8 cellular contexts compared by ENCODE assay signal in genomic region chr15:48645558-48646330, GRCh38. TPM values are rescaled to one million over a fixed set of nuclear protein-coding genes. Genes with fewer than 3 reads are reported as not detected.
DNase-seq lines count a peak whose midpoint lies in the region; ATAC-seq and TF ChIP-seq lines count a peak whose summit lies in the region.

FBN1 (minus strand) TSS chr15:48645709; CDS start chr15:48644769, 940 bp downstream.

- TF ChIP-seq POLR2A in vagina (IDR thresholded peaks at IDR 0.05), result peak in 1 of 2 donors; percentile 89

- H3K4me1 Mint-ChIP-seq in activated CD4-positive, alpha-beta memory T cell treated with anti-CD3 and anti-CD28 coated beads, Interleukin-2, amount 10 ng/mL, durations not matched to agents 7 days and 5 days, result peaks cover 5% of the 10 kb centered on the region
- peaks cover 0 to 8% (median 5%) of the 10 kb centered on the region in 7 donors for H3K4me1 Mint-ChIP-seq in naive thymus-derived CD4-positive, alpha-beta T cell

- peaks cover 47% of the 10 kb centered on the region for H3K27me3 Mint-ChIP-seq in activated CD4-positive, alpha-beta memory T cell treated with anti-CD3 and anti-CD28 coated beads, Interleukin-2, amount 10 ng/mL, durations not matched to agents 7 days and 5 days
- peaks cover 32 to 67% (median 44%) of the 10 kb centered on the region in 5 donors for H3K27me3 Mint-ChIP-seq in naive thymus-derived CD4-positive, alpha-beta T cell

- H3K27ac ChIP-seq in naive thymus-derived CD4-positive, alpha-beta T cell (ENCODE audit: low read depth, low read length), result no peak within 1 kb of the TSS
- H3K27ac ChIP-seq in vagina, result peak within 1 kb of the TSS; percentile 93

- H3K9me3 Mint-ChIP-seq in activated CD4-positive, alpha-beta memory T cell treated with anti-CD3 and anti-CD28 coated beads, Interleukin-2, amount 10 ng/mL, durations not matched to agents 7 days and 5 days, result no peaks in the 10 kb centered on the region
- H3K9me3 Mint-ChIP-seq in naive thymus-derived CD4-positive, alpha-beta T cell, result no peaks in the 10 kb centered on the region

- H3K4me1 ChIP-seq in naive thymus-derived CD4-positive, alpha-beta T cell (ENCODE audit: control insufficient read depth in 2 of 2, insufficient read depth in 2 of 2, low read length in 2 of 2), result no peaks in the 10 kb centered on the region
- H3K4me1 ChIP-seq in vagina, result peaks cover 18% of the 10 kb centered on the region

- ATAC-seq in GM19468 (IDR thresholded peaks at IDR 0.05; ENCODE audit: extremely low read depth, unreplicated experiment), result peak; percentile 48
- ATAC-seq in HG03558 (IDR thresholded peaks at IDR 0.05; ENCODE audit: extremely low read depth, unreplicated experiment), result peak; percentile 31
- peak; percentile 42 for ATAC-seq in naive thymus-derived CD4-positive, alpha-beta T cell

- no peak within 1 kb of the TSS for H3K27ac Mint-ChIP-seq in activated CD4-positive, alpha-beta memory T cell treated with anti-CD3 and anti-CD28 coated beads, Interleukin-2, amount 10 ng/mL, durations not matched to agents 7 days and 5 days
- no peak within 1 kb of the TSS for H3K27ac Mint-ChIP-seq in naive thymus-derived CD4-positive, alpha-beta T cell

- DNase-seq in GM10248 (ENCODE audit: extremely low spot score), result peak; percentile 80
- peak; percentile 32 for DNase-seq in activated CD4-positive, alpha-beta memory T cell treated with anti-CD3 and anti-CD28 coated beads, Interleukin-2, amount 10 ng/mL, durations not matched to agents 7 days and 5 days
- DNase-seq in foreskin fibroblast, result peak; percentile 90 to 94
- DNase-seq in naive thymus-derived CD4-positive, alpha-beta T cell, result peak in 2 of 9 donors; percentile 1 to 36
- no peak for DNase-seq in vagina (ENCODE audit: extremely low spot score in 2 of 2)
- no peak for DNase-seq in stimulated activated CD4-positive, alpha-beta T cell treated with anti-CD3 and anti-CD28 coated beads, Interleukin-4, amount 100 ng/mL, for 1 hour

- H3K9me3 ChIP-seq in naive thymus-derived CD4-positive, alpha-beta T cell (ENCODE audit: control insufficient read depth in 2 of 3, low read length in 3 of 3), result no peaks in the 10 kb centered on the region
- no peaks in the 10 kb centered on the region for H3K9me3 ChIP-seq in vagina

- H3K36me3 Mint-ChIP-seq in activated CD4-positive, alpha-beta memory T cell treated with anti-CD3 and anti-CD28 coated beads, Interleukin-2, amount 10 ng/mL, durations not matched to agents 7 days and 5 days (ENCODE audit: low read depth), result no peaks in the 10 kb centered on the region
- peaks cover 0 to 3% (median 0%) of the 10 kb centered on the region in 5 donors for H3K36me3 Mint-ChIP-seq in naive thymus-derived CD4-positive, alpha-beta T cell

- intact Hi-C loops in naive thymus-derived CD4-positive, alpha-beta T cell (cut with micrococcal nuclease), result no loop called here
- intact Hi-C loops in vagina (cut with DNase I), result loop anchor here (10.0 kb wide), 1 partner anchor 101 kb away; no protein-coding TSS in a partner anchor

- POLR2A ChIA-PET in GM10248 (lab: Yijun Ruan, JAX), result interaction anchor here (0.6 to 1.4 kb wide), 2 partner anchors 8 to 230 kb away, joined by 3 read pairs; no protein-coding TSS in a partner anchor
- POLR2A ChIA-PET in activated CD4-positive, alpha-beta memory T cell treated with anti-CD3 and anti-CD28 coated beads, Interleukin-2, amount 10 ng/mL, durations not matched to agents 7 days and 5 days (lab: Charles Lee), result interaction anchor here (1.4 kb wide), 1 partner anchor 165 kb away, joined by 5 read pairs; the partner anchor contains the start of gene CEP152
- POLR2A ChIA-PET in naive thymus-derived CD4-positive, alpha-beta T cell (lab: Charles Lee), result no interaction called here

- peak within 1 kb of the TSS; percentile 96 to 98 for H3K4me3 ChIP-seq in foreskin fibroblast (ENCODE audit: low read depth in 1 of 2, low read length in 2 of 2)
- H3K4me3 ChIP-seq in naive thymus-derived CD4-positive, alpha-beta T cell (ENCODE audit: low read length), result no peak within 1 kb of the TSS
- H3K4me3 ChIP-seq in vagina, result peak within 1 kb of the TSS; percentile 61 to 84

- H3K4me3 Mint-ChIP-seq in activated CD4-positive, alpha-beta memory T cell treated with anti-CD3 and anti-CD28 coated beads, Interleukin-2, amount 10 ng/mL, durations not matched to agents 7 days and 5 days, result peak within 1 kb of the TSS; percentile 67
- H3K4me3 Mint-ChIP-seq in naive thymus-derived CD4-positive, alpha-beta T cell, result peak within 1 kb of the TSS in 7 of 10 donors; percentile 9 to 71 (median 41)

- CTCF ChIA-PET in GM10248 (lab: Yijun Ruan, JAX), result no interaction called here
- CTCF ChIA-PET in activated CD4-positive, alpha-beta memory T cell treated with anti-CD3 and anti-CD28 coated beads, Interleukin-2, amount 10 ng/mL, durations not matched to agents 7 days and 5 days (lab: Charles Lee), result no interaction called here
- CTCF ChIA-PET in naive thymus-derived CD4-positive, alpha-beta T cell (lab: Charles Lee), result no interaction called here

- no peak for TF ChIP-seq CTCF in GM10248 (IDR thresholded peaks at IDR 0.05; ENCODE audit: control extremely low read depth, extremely low read depth, low read depth, missing control alignments)
- no peak for TF ChIP-seq CTCF in foreskin fibroblast (IDR thresholded peaks at IDR 0.05; ENCODE audit: low read depth, low read length)
- no peak for TF ChIP-seq CTCF in vagina (IDR thresholded peaks at IDR 0.05)

- H3K36me3 ChIP-seq in naive thymus-derived CD4-positive, alpha-beta T cell (ENCODE audit: control insufficient read depth in 2 of 3, insufficient read depth in 3 of 3, low read length in 3 of 3), result no peaks in the 10 kb centered on the region
- no peaks in the 10 kb centered on the region for H3K36me3 ChIP-seq in vagina

- peaks cover 0 to 3% of the 10 kb centered on the region in 2 donors for H3K27me3 ChIP-seq in naive thymus-derived CD4-positive, alpha-beta T cell (ENCODE audit: control insufficient read depth in 2 of 2, insufficient read depth in 2 of 2, low read length in 2 of 2)
- H3K27me3 ChIP-seq in vagina, result no peaks in the 10 kb centered on the region

RNA-seq across cellular contexts. Expression of gene FBN1, which starts in this region (rescaled TPM):
- 1 to 10 TPM; 1.3 to 1.7 TPM for total RNA-seq in activated CD4-positive, alpha-beta memory T cell treated with anti-CD3 and anti-CD28 coated beads, Interleukin-2, amount 10 ng/mL, durations not matched to agents 7 days and 5 days
- 1 to 10 TPM in 1 of 5 experiments, under 1 TPM in 4; 0.27 to 1.3 (median 0.70) TPM for total RNA-seq in naive thymus-derived CD4-positive, alpha-beta T cell
- under 1 TPM in 1 of 2 donors, not detected in 1; 0.03 TPM for polyA plus RNA-seq in naive thymus-derived CD4-positive, alpha-beta T cell
- total RNA-seq in vagina, result 102 TPM

Comparison
In these comparisons a context has a peak if more than half of its experiments do, and no peak if none do; other contexts are left out.
1. RNA of gene FBN1 (total RNA-seq): 102 TPM in vagina (single experiment); 1.3 to 1.7 TPM in activated CD4-positive, alpha-beta memory T cell treated with anti-CD3 and anti-CD28 coated beads, Interleukin-2, amount 10 ng/mL, durations not matched to agents 7 days and 5 days and 0.27 to 1.3 TPM in naive thymus-derived CD4-positive, alpha-beta T cell; every median in the first group is over 10 times any median in the second.
2. DNase-seq: peak in GM10248 (single experiment), activated CD4-positive, alpha-beta memory T cell treated with anti-CD3 and anti-CD28 coated beads, Interleukin-2, amount 10 ng/mL, durations not matched to agents 7 days and 5 days (single experiment) and foreskin fibroblast (2 of 2); none in vagina (0 of 2) and stimulated activated CD4-positive, alpha-beta T cell treated with anti-CD3 and anti-CD28 coated beads, Interleukin-4, amount 100 ng/mL, for 1 hour (single experiment).
3. Peak in every context shown above with its lines, with median percentiles within 50 percentile points of each other: ATAC-seq.